ENCODE assay signal across 17 cellular contexts in genomic region chr3:120682095-120682681, GRCh38. TPM values are rescaled to one million over a fixed set of nuclear protein-coding genes. Genes with fewer than 3 reads are reported as not detected.
A peak's percentile ranks its signal among the peaks of the same experiment; 100 is the strongest.
DNase-seq lines count a peak whose midpoint lies in the region; ATAC-seq, FAIRE-seq and TF ChIP-seq lines count a peak whose summit lies in the region.
"Had no signal": no experiment of that assay in that cellular context is flagged by ENCODE, and none has a peak within 500 bp of the region (broad histone marks: within the 10 kb centered on the region; RNA-seq: fewer than 3 reads in every experiment).

A gene with protein sequence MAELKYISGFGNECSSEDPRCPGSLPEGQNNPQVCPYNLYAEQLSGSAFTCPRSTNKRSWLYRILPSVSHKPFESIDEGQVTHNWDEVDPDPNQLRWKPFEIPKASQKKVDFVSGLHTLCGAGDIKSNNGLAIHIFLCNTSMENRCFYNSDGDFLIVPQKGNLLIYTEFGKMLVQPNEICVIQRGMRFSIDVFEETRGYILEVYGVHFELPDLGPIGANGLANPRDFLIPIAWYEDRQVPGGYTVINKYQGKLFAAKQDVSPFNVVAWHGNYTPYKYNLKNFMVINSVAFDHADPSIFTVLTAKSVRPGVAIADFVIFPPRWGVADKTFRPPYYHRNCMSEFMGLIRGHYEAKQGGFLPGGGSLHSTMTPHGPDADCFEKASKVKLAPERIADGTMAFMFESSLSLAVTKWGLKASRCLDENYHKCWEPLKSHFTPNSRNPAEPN (minus strand): TSS chr3:120682239. CDS start chr3:120682111, 128 bp downstream.

- H3K9me3 ChIP-seq in small intestine (ENCODE audit: control insufficient read depth, low read depth) (no peaks in the 10 kb centered on the region), MM.1S (replicated peaks; ENCODE audit: insufficient read depth, low read length) (no peaks in the 10 kb centered on the region), sigmoid colon (no peaks in the 10 kb centered on the region)
- H3K9me3 ChIP-seq: psoas muscle had no signal

- no peaks in the 10 kb centered on the region for H4K20me1 ChIP-seq in MM.1S (ENCODE audit: insufficient read depth, low read length)

- peak in 1 of 2 donors; percentile 37 for TF ChIP-seq POLR2A in sigmoid colon (IDR thresholded peaks at IDR 0.05)

- H3K9me3 Mint-ChIP-seq in HFFc6 (peaks cover 8% of the 10 kb centered on the region; the same call in 1 of the 2 replicates), WTC11 (peaks cover 9% of the 10 kb centered on the region), endothelial cell (ENCODE audit: unreplicated experiment) (peaks cover 6% of the 10 kb centered on the region)

- H3K4me3 Mint-ChIP-seq in HFFc6 = no peak within 1 kb of the TSS
- H3K4me3 Mint-ChIP-seq in WTC11 = no peak within 1 kb of the TSS
- H3K4me3 Mint-ChIP-seq in endothelial cell (ENCODE audit: unreplicated experiment) = no peak within 1 kb of the TSS
- H3K4me3 Mint-ChIP-seq: stimulated activated naive CD8-positive, alpha-beta T cell treated with anti-CD3 and anti-CD28 coated beads, Interleukin-15, Interleukin-2, amounts not matched to agents 100 ng/mL and 50 ng/mL, for 24 hours had no signal

- H3K4me1 ChIP-seq in small intestine (ENCODE audit: control insufficient read depth in 2 of 2, insufficient read depth in 1 of 2, low read depth in 1 of 2, low read length in 1 of 2) = peaks cover 2 to 5% of the 10 kb centered on the region in 2 donors
- H3K4me1 ChIP-seq in MM.1S (ENCODE audit: low read length) = peaks cover 7% of the 10 kb centered on the region; the same call in 1 of the 2 replicates
- peaks cover 0 to 15% (median 10%) of the 10 kb centered on the region in 4 donors for H3K4me1 ChIP-seq in sigmoid colon

- peak within 1 kb of the TSS; percentile 2 to 81 for H3K27ac ChIP-seq in small intestine (ENCODE audit: low read depth in 1 of 2, low read length in 1 of 2)
- no peak within 1 kb of the TSS for H3K27ac ChIP-seq in MM.1S (ENCODE audit: low read length)
- H3K27ac ChIP-seq in sigmoid colon = peak within 1 kb of the TSS in 1 of 4 donors; percentile 17
- H3K27ac ChIP-seq: psoas muscle had no signal

- ATAC-seq in WTC11 (no peak), HG03175 (IDR thresholded peaks at IDR 0.05; ENCODE audit: unreplicated experiment) (no peak)
- ATAC-seq: psoas muscle had no signal

- DNase-seq in HFFc6 = no peak
- no peak for DNase-seq in WTC11 (ENCODE audit: low spot score)
- peak; percentile 79 for DNase-seq in left kidney (ENCODE audit: low read depth, low spot score)
- DNase-seq in small intestine = peak; percentile 96
- no peak for DNase-seq in MM.1S
- no peak for DNase-seq in endothelial cell (ENCODE audit: low spot score)
- no peak for DNase-seq in sigmoid colon
- DNase-seq: C1 segment of cervical spinal cord; NCI-H1105 treated with DMSO at 0.1 percent for 48 hours; NCI-H446 treated with DMSO at 0.1 percent for 48 hours; psoas muscle; Right ventricle myocardium superior; stimulated activated CD4-positive, alpha-beta T cell treated with anti-CD3 and anti-CD28 coated beads, Interleukin-4, amount 100 ng/mL, for 4 hours had no signal

- H2AFZ ChIP-seq in MM.1S (ENCODE audit: low read length) = no peak within 1 kb of the TSS

- no peaks in the 10 kb centered on the region for H3K27me3 ChIP-seq in small intestine (ENCODE audit: control insufficient read depth in 2 of 2, insufficient read depth in 2 of 2, low read length in 2 of 2)
- H3K27me3 ChIP-seq in MM.1S (replicated peaks; ENCODE audit: insufficient read depth, low read length) = no peaks in the 10 kb centered on the region
- H3K27me3 ChIP-seq in sigmoid colon = no peaks in the 10 kb centered on the region

- CTCF ChIA-PET in WTC11 (lab: Charles Lee) = no interaction called here

- POLR2A ChIA-PET in WTC11 (lab: Charles Lee) = no interaction called here

- H3K36me3 ChIP-seq in small intestine (ENCODE audit: control insufficient read depth in 2 of 2, insufficient read depth in 2 of 2, low read length in 2 of 2) (no peaks in the 10 kb centered on the region), MM.1S (replicated peaks; ENCODE audit: insufficient read depth, low read length) (no peaks in the 10 kb centered on the region), sigmoid colon (no peaks in the 10 kb centered on the region)

- intact Hi-C loops in sigmoid colon (cut with DNase I) = no loop called here

- H3K36me3 Mint-ChIP-seq in HFFc6 (ENCODE audit: low read depth) (peaks cover 26% of the 10 kb centered on the region), WTC11 (peaks cover 13% of the 10 kb centered on the region), endothelial cell (ENCODE audit: low read depth, unreplicated experiment) (peaks cover 7% of the 10 kb centered on the region)

- H3K4me3 ChIP-seq in small intestine (ENCODE audit: low read depth in 1 of 2, low read length in 2 of 2) = peak within 1 kb of the TSS in 1 of 2 donors; percentile 51
- H3K4me3 ChIP-seq in MM.1S (ENCODE audit: low read length) = no peak within 1 kb of the TSS
- no peak within 1 kb of the TSS for H3K4me3 ChIP-seq in sigmoid colon
- H3K4me3 ChIP-seq: psoas muscle had no signal

- H3K4me1 Mint-ChIP-seq in HFFc6 (ENCODE audit: low read depth) (peaks cover 59% of the 10 kb centered on the region), WTC11 (peaks cover 61% of the 10 kb centered on the region), endothelial cell (ENCODE audit: unreplicated experiment) (peaks cover 9% of the 10 kb centered on the region)

- TF ChIP-seq CTCF in HFFc6 (IDR thresholded peaks at IDR 0.05) (no peak), WTC11 (IDR thresholded peaks at IDR 0.05) (no peak), MM.1S (IDR thresholded peaks at IDR 0.05; ENCODE audit: low read length) (no peak), endothelial cell (IDR thresholded peaks at IDR 0.05; ENCODE audit: unreplicated experiment) (no peak), sigmoid colon (IDR thresholded peaks at IDR 0.05) (no peak)

- 12 to 67% (median 42%) methylated on average over 5 of the region's 5 CpGs for WGBS in small intestine, 3 donors
- 23 to 71% methylated on average over 5 of the region's 5 CpGs for WGBS in sigmoid colon, 2 donors

- no peaks in the 10 kb centered on the region for H3F3A ChIP-seq in MM.1S (ENCODE audit: insufficient read depth, low read length)

- H3K79me2 ChIP-seq in MM.1S (ENCODE audit: low read length) = no peaks in the 10 kb centered on the region

- H3K27me3 Mint-ChIP-seq in HFFc6 (ENCODE audit: insufficient read depth) (no peaks in the 10 kb centered on the region; the same call in none of the 2 replicates), WTC11 (ENCODE audit: low read depth) (no peaks in the 10 kb centered on the region), endothelial cell (ENCODE audit: unreplicated experiment) (peaks cover 3% of the 10 kb centered on the region)
- H3K27me3 Mint-ChIP-seq: stimulated activated naive CD8-positive, alpha-beta T cell treated with anti-CD3 and anti-CD28 coated beads, Interleukin-15, Interleukin-2, amounts not matched to agents 100 ng/mL and 50 ng/mL, for 24 hours had no signal

- peak within 1 kb of the TSS; percentile 36; the same call in 1 of the 2 replicates for H3K27ac Mint-ChIP-seq in HFFc6
- H3K27ac Mint-ChIP-seq in WTC11 = peak within 1 kb of the TSS; percentile 78
- H3K27ac Mint-ChIP-seq in endothelial cell (ENCODE audit: unreplicated experiment) = no peak within 1 kb of the TSS
- H3K27ac Mint-ChIP-seq: stimulated activated naive CD8-positive, alpha-beta T cell treated with anti-CD3 and anti-CD28 coated beads, Interleukin-15, Interleukin-2, amounts not matched to agents 100 ng/mL and 50 ng/mL, for 24 hours had no signal

- no peak within 1 kb of the TSS for H3K4me2 ChIP-seq in MM.1S (ENCODE audit: low read depth, low read length)

- no peak within 1 kb of the TSS for H3K9ac ChIP-seq in MM.1S (ENCODE audit: low read length)

- no peak for TF ChIP-seq EP300 in sigmoid colon (IDR thresholded peaks at IDR 0.05)

- FAIRE-seq in small intestine (lab: Jason Lieb, UNC) = no peak
- FAIRE-seq: frontal cortex had no signal

- H3K9me2 ChIP-seq in MM.1S (replicated peaks; ENCODE audit: insufficient read depth, low read length) = no peaks in the 10 kb centered on the region

TF ChIP-seq in WTC11, 78 proteins besides CTCF, POLR2A, EP300 and RAD21:
- TF ChIP-seq, protein P1, sequence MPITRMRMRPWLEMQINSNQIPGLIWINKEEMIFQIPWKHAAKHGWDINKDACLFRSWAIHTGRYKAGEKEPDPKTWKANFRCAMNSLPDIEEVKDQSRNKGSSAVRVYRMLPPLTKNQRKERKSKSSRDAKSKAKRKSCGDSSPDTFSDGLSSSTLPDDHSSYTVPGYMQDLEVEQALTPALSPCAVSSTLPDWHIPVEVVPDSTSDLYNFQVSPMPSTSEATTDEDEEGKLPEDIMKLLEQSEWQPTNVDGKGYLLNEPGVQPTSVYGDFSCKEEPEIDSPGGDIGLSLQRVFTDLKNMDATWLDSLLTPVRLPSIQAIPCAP (CRISPR knock-in tag; IDR thresholded peaks at IDR 0.05) = no peak
- TF ChIP-seq GABPB1 (CRISPR knock-in tag; IDR thresholded peaks at IDR 0.05) = peak; percentile 80

RNA-seq across cellular contexts. Expression of the gene that starts here (rescaled TPM):
- under 1 TPM in 5 of 6 experiments, not detected in 1; 0.14 to 0.52 (median 0.30) TPM for total RNA-seq in HFFc6 (2021; fragmentation: NEBNext Ultra II Directional; extraction: Animal tissue kit (Norgen Biotek cat#: 25700))
- total RNA-seq in WTC11 (2021) (0.39 to 1.5 TPM (median 0.44 TPM) in 3 replicates), endothelial cell (ENCODE audit: unreplicated experiment) (not detected), sigmoid colon (under 1 TPM in 1 of 4 donors, not detected in 3; 0.71 TPM)
- polyA plus RNA-seq in small intestine (10 to 100 TPM; 14.4 to 71.8 (median 46.2) TPM), sigmoid colon (10 to 100 TPM; 32.4 to 54.1 (median 39.0) TPM)
- total RNA-seq: lower leg skin, Right ventricle myocardium superior had no signal

Comparison
In these comparisons a context has a peak if more than half of its experiments do, and no peak if none do; other contexts are left out.
1. DNase-seq: peak in left kidney (single experiment) and small intestine (single experiment); none in HFFc6 (single experiment), WTC11 (single experiment), MM.1S (single experiment), endothelial cell (single experiment) and sigmoid colon (single experiment).